ENCODE assay signal across 8 cellular contexts in the genomic region with DNA sequence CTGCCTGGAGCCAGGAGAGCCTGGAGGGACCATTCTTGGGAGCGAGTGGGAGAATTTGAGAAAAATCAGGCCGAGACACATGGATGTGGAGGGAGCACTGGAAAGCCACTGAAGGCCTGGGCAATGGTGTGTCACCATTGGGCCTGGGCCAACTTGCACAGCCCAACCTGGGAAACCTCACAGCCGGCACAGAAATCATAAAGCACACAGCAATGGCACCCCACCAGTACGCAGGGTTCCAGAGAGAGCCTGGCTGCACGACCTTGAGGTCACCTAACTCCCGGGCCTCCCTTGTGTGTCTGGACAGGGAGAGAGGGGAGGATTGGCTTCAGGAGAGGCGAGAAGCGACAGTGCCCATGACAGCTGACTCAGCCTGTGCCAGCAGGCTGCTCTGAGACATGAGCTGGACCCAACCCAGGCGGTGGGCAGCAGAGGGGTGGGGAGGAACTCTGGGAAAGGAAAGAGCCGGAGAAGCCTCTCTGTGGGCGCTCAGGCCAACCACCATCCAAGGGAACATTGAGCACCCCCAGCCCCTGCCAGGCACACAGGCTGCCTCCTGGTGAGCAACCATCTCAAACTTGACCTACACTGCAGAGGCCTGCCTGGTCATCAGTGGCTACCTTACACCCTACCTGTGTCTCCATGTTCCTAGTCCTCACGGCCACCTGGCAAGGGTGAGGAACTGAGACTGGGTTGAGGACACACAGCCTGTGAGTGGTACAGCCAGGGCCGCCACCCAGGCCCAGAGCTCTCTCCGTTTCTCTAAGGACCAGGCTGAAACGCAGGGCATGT. TPM values are rescaled to one million over a fixed set of nuclear protein-coding genes. Genes with fewer than 3 reads are reported as not detected.
A peak's percentile ranks its signal among the peaks of the same experiment; 100 is the strongest.
DNase-seq lines count a peak whose midpoint lies in the region; TF ChIP-seq lines count a peak whose summit lies in the region.
"Not testable (repeated sequence)": the region's sequence is repeated elsewhere in the genome, so short reads cannot be mapped to it uniquely, and the experiment has no call there.

No MANE protein-coding gene starts in this region.

- not testable (repeated sequence) for H3K79me1 ChIP-seq in neuronal stem cell (ENCODE audit: low read depth, low read length)

- peak overlapping the region in 4 of 7 donors; percentile 19 to 97 (median 66) for H3K4me3 Mint-ChIP-seq in CD8-positive, alpha-beta memory T cell
- H3K4me3 Mint-ChIP-seq in activated naive CD4-positive, alpha-beta T cell treated with anti-CD3 and anti-CD28 coated beads, Interleukin-2, amount 10 ng/mL, durations not matched to agents 7 days and 5 days: peak overlapping the region; percentile 88

- POLR2A ChIA-PET in CD8-positive, alpha-beta memory T cell (lab: Charles Lee): not testable (repeated sequence)

- not testable (repeated sequence) for H3K36me3 ChIP-seq in CD8-positive, alpha-beta memory T cell (ENCODE audit: insufficient read depth, low read length); SJCRH30; left ventricle myocardium inferior; neuronal stem cell (replicated peaks in 1 of 2; ENCODE audit: control insufficient read depth in 2 of 2, insufficient read depth in 2 of 2, low read length in 2 of 2); thyroid gland

- H3K9me3 Mint-ChIP-seq in CD8-positive, alpha-beta memory T cell; activated naive CD4-positive, alpha-beta T cell treated with anti-CD3 and anti-CD28 coated beads, Interleukin-2, amount 10 ng/mL, durations not matched to agents 7 days and 5 days: not testable (repeated sequence)

- no CpG with 5 or more reads among the region's 15 CpGs for WGBS in neuronal stem cell (ENCODE audit: extremely low coverage in 2 of 2, insufficient read length in 2 of 2, insufficient replicate concordance in 1 of 2), 2 donors
- WGBS in thyroid gland, 2 donors: 33 to 64% methylated on average over 6 to 11 of the region's 15 CpGs

- H2BK5ac ChIP-seq in neuronal stem cell (ENCODE audit: low read length): not testable (repeated sequence)

- CTCF ChIA-PET in CD8-positive, alpha-beta memory T cell (lab: Charles Lee); activated naive CD4-positive, alpha-beta T cell treated with anti-CD3 and anti-CD28 coated beads, Interleukin-2, amount 10 ng/mL, durations not matched to agents 7 days and 5 days (lab: Charles Lee): not testable (repeated sequence)

- not testable (repeated sequence) for H3K18ac ChIP-seq in neuronal stem cell (ENCODE audit: low read length)

- H3K27me3 Mint-ChIP-seq in CD8-positive, alpha-beta memory T cell: not testable (repeated sequence)
- H3K27me3 Mint-ChIP-seq in activated naive CD4-positive, alpha-beta T cell treated with anti-CD3 and anti-CD28 coated beads, Interleukin-2, amount 10 ng/mL, durations not matched to agents 7 days and 5 days: peaks cover 15% of the 10 kb centered on the region

- H3K4me2 ChIP-seq in neuronal stem cell (ENCODE audit: insufficient read depth, low read length, poor library complexity, severe bottlenecking): not testable (repeated sequence)

- not testable (repeated sequence) for H2BK120ac ChIP-seq in neuronal stem cell (ENCODE audit: low read depth, low read length)

- H4K8ac ChIP-seq in neuronal stem cell (ENCODE audit: low read depth, low read length): not testable (repeated sequence)

- not testable (repeated sequence) for H3K27ac ChIP-seq in CD8-positive, alpha-beta memory T cell (ENCODE audit: low read depth, low read length); SJCRH30; neuronal stem cell (replicated peaks; ENCODE audit: low read length)
- peak overlapping the region; percentile 77 for H3K27ac ChIP-seq in left ventricle myocardium inferior (replicated peaks)
- peak overlapping the region; percentile 73 to 96 (median 83) for H3K27ac ChIP-seq in thyroid gland

- H2BK12ac ChIP-seq in neuronal stem cell (ENCODE audit: low read length): not testable (repeated sequence)

- not testable (repeated sequence) for DNase-seq in CD8-positive, alpha-beta memory T cell; activated naive CD4-positive, alpha-beta T cell treated with anti-CD3 and anti-CD28 coated beads, Interleukin-2, amount 10 ng/mL, durations not matched to agents 7 days and 5 days; left ventricle myocardium inferior; neuronal stem cell (ENCODE audit: low spot score)
- peak; percentile 53 for DNase-seq in M059J (ENCODE audit: low read depth)
- DNase-seq in SJCRH30: peak; percentile 31 to 50
- peak; percentile 86 for DNase-seq in cerebellar cortex (ENCODE audit: low spot score)
- DNase-seq in thyroid gland: peak; percentile 69 to 80

- TF ChIP-seq POLR2A in thyroid gland (IDR thresholded peaks at IDR 0.05): not testable (repeated sequence)

- H2BK15ac ChIP-seq in neuronal stem cell (ENCODE audit: low read length): not testable (repeated sequence)

- peaks cover 22% of the 10 kb centered on the region for H3K4me1 ChIP-seq in CD8-positive, alpha-beta memory T cell (ENCODE audit: insufficient read depth, low read length)
- not testable (repeated sequence) for H3K4me1 ChIP-seq in SJCRH30; neuronal stem cell (ENCODE audit: control insufficient read depth in 2 of 2, insufficient read depth in 1 of 2, low read depth in 1 of 2, low read length in 2 of 2)
- peaks cover 45% of the 10 kb centered on the region for H3K4me1 ChIP-seq in left ventricle myocardium inferior
- H3K4me1 ChIP-seq in thyroid gland: peaks cover 25 to 32% of the 10 kb centered on the region in 2 donors

- H3K27me3 ChIP-seq in CD8-positive, alpha-beta memory T cell (ENCODE audit: insufficient read depth, low read length, poor library complexity, severe bottlenecking); SJCRH30; neuronal stem cell (ENCODE audit: control insufficient read depth in 3 of 3, insufficient read depth in 3 of 3, low read depth in 1 of 3, low read length in 3 of 3); thyroid gland: not testable (repeated sequence)
- H3K27me3 ChIP-seq in left ventricle myocardium inferior (ENCODE audit: low read depth): peaks cover 31% of the 10 kb centered on the region

- H3K4ac ChIP-seq in neuronal stem cell (ENCODE audit: low read length): not testable (repeated sequence)

- peak overlapping the region in 2 of 8 donors; percentile 23 to 24 for H3K27ac Mint-ChIP-seq in CD8-positive, alpha-beta memory T cell
- not testable (repeated sequence) for H3K27ac Mint-ChIP-seq in activated naive CD4-positive, alpha-beta T cell treated with anti-CD3 and anti-CD28 coated beads, Interleukin-2, amount 10 ng/mL, durations not matched to agents 7 days and 5 days

- H3K4me1 Mint-ChIP-seq in CD8-positive, alpha-beta memory T cell: peaks cover 34 to 64% (median 57%) of the 10 kb centered on the region in 3 donors
- peaks cover 52% of the 10 kb centered on the region for H3K4me1 Mint-ChIP-seq in activated naive CD4-positive, alpha-beta T cell treated with anti-CD3 and anti-CD28 coated beads, Interleukin-2, amount 10 ng/mL, durations not matched to agents 7 days and 5 days

- not testable (repeated sequence) for H3K14ac ChIP-seq in neuronal stem cell (ENCODE audit: low read length)

- not testable (repeated sequence) for H3K4me3 ChIP-seq in CD8-positive, alpha-beta memory T cell (ENCODE audit: low read length); SJCRH30; left ventricle myocardium inferior; neuronal stem cell (ENCODE audit: low read length in 2 of 2); thyroid gland (replicated peaks in 1 of 3)

- not testable (repeated sequence) for TF ChIP-seq CTCF in left ventricle myocardium inferior (IDR thresholded peaks at IDR 0.05; ENCODE audit: borderline replicate concordance); thyroid gland (IDR thresholded peaks at IDR 0.05)

- intact Hi-C loops in left ventricle myocardium inferior (cut with micrococcal nuclease): not testable (repeated sequence)
- intact Hi-C loops in thyroid gland (cut with DNase I): loop anchor here (5.0 to 10.0 kb wide), 2 partner anchors 213 to 346 kb away; a partner anchor contains a TSS

- H3K36me3 Mint-ChIP-seq in CD8-positive, alpha-beta memory T cell; activated naive CD4-positive, alpha-beta T cell treated with anti-CD3 and anti-CD28 coated beads, Interleukin-2, amount 10 ng/mL, durations not matched to agents 7 days and 5 days: not testable (repeated sequence)

- H3K9ac ChIP-seq in neuronal stem cell (ENCODE audit: low read depth, low read length, poor library complexity): peak overlapping the region; percentile 44

- not testable (repeated sequence) for H4K91ac ChIP-seq in neuronal stem cell (ENCODE audit: low read depth, low read length, poor library complexity)

- peak overlapping the region; percentile 55 for H3K23ac ChIP-seq in neuronal stem cell (ENCODE audit: low read depth, low read length, poor library complexity)

- not testable (repeated sequence) for H3K9me3 ChIP-seq in CD8-positive, alpha-beta memory T cell (ENCODE audit: low read length); SJCRH30 (replicated peaks); left ventricle myocardium inferior (replicated peaks); neuronal stem cell (replicated peaks in 1 of 2; ENCODE audit: control insufficient read depth in 2 of 2, insufficient read depth in 1 of 2, low read depth in 1 of 2, low read length in 2 of 2); thyroid gland

- H2AK5ac ChIP-seq in neuronal stem cell (ENCODE audit: low read depth, low read length): not testable (repeated sequence)

- H2AFZ ChIP-seq in neuronal stem cell (ENCODE audit: low read length): not testable (repeated sequence)

RNA-seq across cellular contexts. Expression of a gene that starts 3.0 kb away (rescaled TPM):
- total RNA-seq in CD8-positive, alpha-beta memory T cell: 100 to 1,000 TPM; 132 to 136 TPM
- polyA plus RNA-seq in CD8-positive, alpha-beta memory T cell: 4.7 TPM
- 3.3 and 9.0 TPM in 2 replicates for total RNA-seq in M059J (2014; rRNA removed; shearing (Covaris generic))
- 7.6 and 14.7 TPM in 2 replicates for total RNA-seq in SJCRH30 (2014; rRNA removed; shearing (Covaris generic))
- total RNA-seq in left ventricle myocardium inferior: 11.8 TPM
- 21.2 TPM for polyA plus RNA-seq in neuronal stem cell (2013, experiment 1 of 2)
- polyA plus RNA-seq in neuronal stem cell (2013, experiment 2 of 2): 22.0 TPM
- 100 to 1,000 TPM; 188 to 404 (median 308) TPM for total RNA-seq in thyroid gland
